ENCODE assay signal across 8 cellular contexts in the genomic region with DNA sequence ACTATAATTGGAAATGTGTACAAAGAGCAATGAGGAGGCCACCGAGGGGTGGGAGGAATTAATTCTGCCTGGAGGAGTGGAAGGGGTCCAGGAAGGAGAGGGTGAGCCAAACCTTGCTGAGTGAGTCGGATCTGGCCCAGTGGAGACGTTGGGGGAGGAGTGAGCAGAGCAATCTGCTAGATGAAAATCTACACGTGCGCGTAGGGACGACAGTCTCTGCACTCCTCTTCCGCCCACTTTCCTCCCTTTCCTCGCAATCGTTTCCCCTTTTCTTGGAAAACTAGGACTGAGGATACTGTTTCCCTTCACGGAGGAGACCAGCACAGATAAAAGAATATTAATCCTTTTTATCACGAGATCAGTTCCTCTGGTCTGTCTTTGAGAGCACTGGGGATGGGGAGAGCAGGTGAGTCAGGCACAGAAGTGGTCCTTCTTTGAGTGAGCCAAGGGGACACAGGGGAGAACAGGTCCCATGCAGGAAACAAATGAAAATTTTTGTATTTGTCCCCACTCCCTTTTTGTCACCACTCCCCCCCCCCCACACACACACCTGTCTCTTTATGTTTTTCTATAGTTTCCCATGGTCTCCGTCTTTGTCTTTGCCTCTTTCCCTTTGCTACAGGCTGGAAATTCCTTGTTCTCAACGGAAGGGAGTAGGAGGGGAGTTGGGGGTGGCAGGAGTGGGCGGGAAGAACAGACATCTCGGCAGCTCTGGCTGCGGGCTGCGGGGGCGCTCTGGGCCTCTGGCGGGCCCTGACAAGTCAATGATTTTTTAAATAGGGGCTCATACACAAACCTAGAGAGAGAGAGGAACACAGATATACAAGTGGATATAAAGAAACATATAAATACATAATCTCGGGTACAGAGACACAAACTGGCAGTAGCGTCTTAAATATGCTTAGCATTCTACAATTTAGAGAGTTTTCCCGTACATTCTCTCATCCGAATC. TPM values are rescaled to one million over a fixed set of nuclear protein-coding genes. Genes with fewer than 3 reads are reported as not detected.
DNase-seq lines count a peak whose midpoint lies in the region; ATAC-seq and TF ChIP-seq lines count a peak whose summit lies in the region.

No MANE protein-coding gene starts in this region.

- H3K27me3 ChIP-seq in endodermal cell (ENCODE audit: control insufficient read depth, insufficient read depth, low read length, poor library complexity, severe bottlenecking) (no peaks in the 10 kb centered on the region), stomach smooth muscle (ENCODE audit: control insufficient read depth in 1 of 2, insufficient read depth in 2 of 2, low read length in 2 of 2) (no peaks in the 10 kb centered on the region)

- H3K4me1 ChIP-seq in endodermal cell (ENCODE audit: control insufficient read depth, insufficient read depth, low read length) (peaks cover 3% of the 10 kb centered on the region), stomach smooth muscle (ENCODE audit: control insufficient read depth, insufficient read depth, low read length) (peaks cover 28% of the 10 kb centered on the region)

- H3K4me3 ChIP-seq in endodermal cell (ENCODE audit: low read length) (peak overlapping the region; percentile 84), stomach smooth muscle (ENCODE audit: low read length in 2 of 2) (peak overlapping the region; percentile 88 to 90)

- H3K36me3 ChIP-seq in endodermal cell (ENCODE audit: control insufficient read depth, insufficient read depth, low read length): no peaks in the 10 kb centered on the region
- peaks cover 0 to 2% of the 10 kb centered on the region in 2 donors for H3K36me3 ChIP-seq in stomach smooth muscle (ENCODE audit: control insufficient read depth in 2 of 2, insufficient read depth in 2 of 2, low read length in 2 of 2)

- H3K9ac ChIP-seq in endodermal cell (ENCODE audit: extremely low read depth, low read length, poor library complexity, severe bottlenecking) (peak overlapping the region; percentile 54), stomach smooth muscle (ENCODE audit: low read length in 2 of 2) (peak overlapping the region; percentile 97 to 99)

- peak; percentile 65 for TF ChIP-seq CTCF in endodermal cell (conservative IDR thresholded peaks at IDR 0.05)

- WGBS in endodermal cell (ENCODE audit: insufficient coverage in 1 of 2, insufficient read length in 1 of 2), 2 experiments: 26 to 33% methylated on average over 13 to 24 of the region's 24 CpGs

- peak overlapping the region; percentile 80 for H3K27ac Mint-ChIP-seq in endodermal cell

- H3K27ac ChIP-seq in endodermal cell (ENCODE audit: low read depth, low read length) (peak overlapping the region; percentile 79), stomach smooth muscle (ENCODE audit: low read length) (peak overlapping the region; percentile 100)

- peaks cover 2% of the 10 kb centered on the region for H3K27me3 Mint-ChIP-seq in endodermal cell (ENCODE audit: insufficient read depth)

- peaks cover 3% of the 10 kb centered on the region for H3K36me3 Mint-ChIP-seq in endodermal cell (ENCODE audit: low read depth)

- peak overlapping the region; percentile 78 for H3K4me3 Mint-ChIP-seq in endodermal cell

- no peak for ATAC-seq in GM21576 (IDR thresholded peaks at IDR 0.05; ENCODE audit: unreplicated experiment)

- no peaks in the 10 kb centered on the region for H3K9me3 Mint-ChIP-seq in endodermal cell

- DNase-seq in DMS53 (lab: John Stamatoyannopoulos, UW) (peak; percentile 47), DMS53 treated with DMSO at 0.1 percent for 48 hours (lab: John Stamatoyannopoulos, UW; ENCODE audit: unreplicated experiment) (no peak), NCI-H1105 treated with DMSO at 0.1 percent for 48 hours (lab: John Stamatoyannopoulos, UW) (peak; percentile 42), endodermal cell (peak; percentile 92), mucosa of gallbladder (ENCODE audit: low spot score) (peak; percentile 61)
- peak; percentile 64 to 77 for DNase-seq in activated CD4-positive, alpha-beta T cell treated with anti-CD3 and anti-CD28 coated beads, Interleukin-2, amount 50 U/mL, for 4 hours

- H3K4me1 Mint-ChIP-seq in endodermal cell: peaks cover 14% of the 10 kb centered on the region

- H3K9me3 ChIP-seq in endodermal cell (ENCODE audit: control insufficient read depth, low read length) (no peaks in the 10 kb centered on the region), stomach smooth muscle (ENCODE audit: control insufficient read depth in 2 of 2, low read length in 2 of 2) (no peaks in the 10 kb centered on the region)

RNA-seq across cellular contexts. Expression of a gene that starts 2.6 kb away (rescaled TPM):
- 10 to 100 TPM; 13.5 to 21.7 TPM for total RNA-seq in endodermal cell
- 37.0 TPM for polyA plus RNA-seq in endodermal cell (2013, experiment 1 of 2)
- polyA plus RNA-seq in endodermal cell (2013, experiment 2 of 2): 34.9 TPM
- total RNA-seq in mucosa of gallbladder: 21.4 TPM

RNA-seq across cellular contexts. Expression of a gene that starts 7.7 kb away (rescaled TPM):
- total RNA-seq in endodermal cell (10 to 100 TPM; 36.3 to 52.6 TPM), mucosa of gallbladder (11.4 TPM)
- 32.8 TPM for polyA plus RNA-seq in endodermal cell (2013, experiment 1 of 2)
- 30.2 TPM for polyA plus RNA-seq in endodermal cell (2013, experiment 2 of 2)

RNA-seq across cellular contexts. Expression of a gene that starts 24.9 kb away (rescaled TPM):
- total RNA-seq in endodermal cell: 100 to 1,000 TPM in 1 of 2 donors, 10 to 100 TPM in 1; 60.2 to 102 TPM
- polyA plus RNA-seq in endodermal cell (2013, experiment 1 of 2): 37.7 TPM
- 30.1 TPM for polyA plus RNA-seq in endodermal cell (2013, experiment 2 of 2)
- 287 TPM for total RNA-seq in mucosa of gallbladder

RNA-seq across cellular contexts. Expression of a gene that starts 36.3 kb away (rescaled TPM):
- total RNA-seq in endodermal cell (1 to 10 TPM in 1 of 2 donors, under 1 TPM in 1; 0.77 to 1.7 TPM), mucosa of gallbladder (48.5 TPM)
- 1.1 TPM for polyA plus RNA-seq in endodermal cell (2013, experiment 1 of 2)
- polyA plus RNA-seq in endodermal cell (2013, experiment 2 of 2): 0.12 TPM

RNA-seq across cellular contexts. Expression of a gene that starts 42.0 kb away (rescaled TPM):
- 10 to 100 TPM; 74.5 to 87.7 TPM for total RNA-seq in endodermal cell
- 42.2 TPM for polyA plus RNA-seq in endodermal cell (2013, experiment 1 of 2)
- polyA plus RNA-seq in endodermal cell (2013, experiment 2 of 2): 43.6 TPM
- 241 TPM for total RNA-seq in mucosa of gallbladder
